Comparison of ENCODE assay signal across 9 cellular contexts in genomic region chr9:3467593-3468219, GRCh38. TPM values are rescaled to one million over a fixed set of nuclear protein-coding genes. Genes with fewer than 3 reads are reported as not detected.
DNase-seq lines count a peak whose midpoint lies in the region; ATAC-seq and TF ChIP-seq lines count a peak whose summit lies in the region.
"Had no signal": no experiment of that assay in that cellular context is flagged by ENCODE, and none has a peak within 500 bp of the region (broad histone marks: within the 10 kb centered on the region; RNA-seq: fewer than 3 reads in every experiment).

No MANE protein-coding gene starts in this region.

- DNase-seq in DMS 273 treated with DMSO at 0.1 percent for 48 hours (lab: John Stamatoyannopoulos, UW) (peak; percentile 19), HK-2 (ENCODE audit: unreplicated experiment) (peak; percentile 20), NCI-H82 (lab: John Stamatoyannopoulos, UW) (peak; percentile 76), fibroblast of gingiva (ENCODE audit: low read depth) (peak; percentile 73), neural crest cell (ENCODE audit: low read depth, low spot score) (no peak), thoracic aorta (ENCODE audit: low spot score) (no peak)
- DNase-seq in activated T-cell treated with anti-CD3 and anti-CD28 coated beads, Interleukin-2, amount 50 U/mL, for 1 hour: peak; percentile 48

- TF ChIP-seq CTCF in neural crest cell (conservative IDR thresholded peaks at IDR 0.05): peak; percentile 75
- peak; percentile 28 for TF ChIP-seq CTCF in thoracic aorta (IDR thresholded peaks at IDR 0.05)

- peaks cover 35% of the 10 kb centered on the region for H3K4me1 Mint-ChIP-seq in neural crest cell

- H3K4me3 ChIP-seq in thoracic aorta: no peak overlapping the region

- no peaks in the 10 kb centered on the region for H3K27me3 Mint-ChIP-seq in neural crest cell (ENCODE audit: low read depth)
- H3K27me3 Mint-ChIP-seq: dendritic cell treated with granulocyte-macrophage colony-stimulating factor and Interleukin-4, amounts not matched to agents 40 ng/mL and 50 ng/mL, for 4 days had no signal

- H3K9me3 Mint-ChIP-seq in neural crest cell: no peaks in the 10 kb centered on the region
- H3K9me3 Mint-ChIP-seq: dendritic cell treated with granulocyte-macrophage colony-stimulating factor and Interleukin-4, amounts not matched to agents 40 ng/mL and 50 ng/mL, for 4 days had no signal

- peak overlapping the region; percentile 56 for H3K4me3 Mint-ChIP-seq in neural crest cell
- H3K4me3 Mint-ChIP-seq: dendritic cell treated with granulocyte-macrophage colony-stimulating factor and Interleukin-4, amounts not matched to agents 40 ng/mL and 50 ng/mL, for 4 days had no signal

- no peaks in the 10 kb centered on the region for H3K27me3 ChIP-seq in thoracic aorta (replicated peaks; ENCODE audit: insufficient read depth)

- H3K9me3 ChIP-seq in thoracic aorta: no peaks in the 10 kb centered on the region

- ATAC-seq in GM21381 (IDR thresholded peaks at IDR 0.05; ENCODE audit: unreplicated experiment): peak; percentile 96
- no peak for ATAC-seq in thoracic aorta (ENCODE audit: insufficient number of reproducible peaks, low FRiP score, low read depth)

- peaks cover 8% of the 10 kb centered on the region for H3K36me3 Mint-ChIP-seq in neural crest cell (ENCODE audit: low read depth)

- peaks cover 6 to 12% of the 10 kb centered on the region in 2 donors for H3K4me1 ChIP-seq in thoracic aorta (ENCODE audit: control insufficient read depth in 1 of 2, low read depth in 2 of 2)

- H3K36me3 ChIP-seq in thoracic aorta: no peaks in the 10 kb centered on the region

- H3K27ac ChIP-seq in thoracic aorta: no peak overlapping the region

- no peak overlapping the region for H3K27ac Mint-ChIP-seq in neural crest cell (ENCODE audit: unreplicated experiment)
- H3K27ac Mint-ChIP-seq: dendritic cell treated with granulocyte-macrophage colony-stimulating factor and Interleukin-4, amounts not matched to agents 40 ng/mL and 50 ng/mL, for 4 days had no signal

RNA-seq across cellular contexts. Expression of gene RFX3, which starts 58.1 kb away (rescaled TPM):
- total RNA-seq in neural crest cell (43.6 and 46.9 TPM in 2 replicates), thoracic aorta (10 to 100 TPM in 1 of 2 donors, 1 to 10 TPM in 1; 2.6 to 15.6 TPM)

Comparison
In these comparisons a context has a peak if more than half of its experiments do, and no peak if none do; other contexts are left out.
1. DNase-seq: peak in DMS 273 treated with DMSO at 0.1 percent for 48 hours (single experiment), HK-2 (single experiment), NCI-H82 (single experiment), activated T-cell treated with anti-CD3 and anti-CD28 coated beads, Interleukin-2, amount 50 U/mL, for 1 hour (single experiment) and fibroblast of gingiva (single experiment); none in neural crest cell (single experiment) and thoracic aorta (single experiment).